Comparison of ENCODE assay signal across 1 cellular context in genomic region chr4:74157743-74158560, GRCh38.
A peak's percentile ranks its signal among the peaks of the same experiment; 100 is the strongest.
TF ChIP-seq lines count a peak whose summit lies in the region.

Gene MTHFD2L, plus strand, starts transcription at chr4:74158118. Its CDS starts 21 bp downstream, at chr4:74158139.

TF ChIP-seq in HepG2, 621 proteins besides CTCF, POLR2A, EP300 and RAD21 (continued from another document and continues in another):
- TF ChIP-seq DBP (CRISPR knock-in tag; IDR thresholded peaks at IDR 0.05; ENCODE audit: not compliant biosample characterization) (no peak), ZBTB8A (CRISPR knock-in tag; IDR thresholded peaks at IDR 0.05; ENCODE audit: borderline replicate concordance, low read depth) (no peak; the same call in 1 of the 2 replicates), PRDM15 (CRISPR knock-in tag; IDR thresholded peaks at IDR 0.05) (peak; percentile 95), ZNF503 (CRISPR knock-in tag; IDR thresholded peaks at IDR 0.05) (peak; percentile 37; the same call in 1 of the 2 replicates), RBM39 (IDR thresholded peaks at IDR 0.05; ENCODE audit: low read depth, low read length, poor library complexity, severe bottlenecking) (peak; percentile 97), MZF1 (CRISPR knock-in tag; IDR thresholded peaks at IDR 0.05; ENCODE audit: borderline replicate concordance) (no peak), NFYB (CRISPR knock-in tag; IDR thresholded peaks at IDR 0.05) (peak; percentile 45; the same call in 1 of the 2 replicates), RERE (CRISPR knock-in tag; IDR thresholded peaks at IDR 0.05; ENCODE audit: low read depth) (no peak), SMYD3 (CRISPR knock-in tag; IDR thresholded peaks at IDR 0.05) (peak; percentile 75), BRCA1 (CRISPR knock-in tag; IDR thresholded peaks at IDR 0.05) (no peak; the same call in none of the 2 replicates), THYN1 (CRISPR knock-in tag; IDR thresholded peaks at IDR 0.05; ENCODE audit: borderline replicate concordance, low read depth) (no peak), WIZ (CRISPR knock-in tag; IDR thresholded peaks at IDR 0.05) (no peak; the same call in 1 of the 2 replicates), TBP (CRISPR knock-in tag; IDR thresholded peaks at IDR 0.05) (no peak), ISL2 (CRISPR knock-in tag; IDR thresholded peaks at IDR 0.05) (peak; percentile 61; the same call in 1 of the 2 replicates), ZNF777 (CRISPR knock-in tag; IDR thresholded peaks at IDR 0.05) (no peak), ZNF597 (CRISPR knock-in tag; IDR thresholded peaks at IDR 0.05) (no peak), GFI1 (CRISPR knock-in tag; IDR thresholded peaks at IDR 0.05; ENCODE audit: borderline replicate concordance) (peak; percentile 64; the same call in 1 of the 2 replicates), HOXA9 (CRISPR knock-in tag; IDR thresholded peaks at IDR 0.05; ENCODE audit: borderline replicate concordance) (peak; percentile 45; the same call in 1 of the 2 replicates), NFE2 (CRISPR knock-in tag; IDR thresholded peaks at IDR 0.05) (no peak), FOSL1 (CRISPR knock-in tag; IDR thresholded peaks at IDR 0.05; ENCODE audit: borderline replicate concordance) (no peak), ZNF274 (CRISPR knock-in tag; IDR thresholded peaks at IDR 0.05) (peak; percentile 60; the same call in 1 of the 2 replicates), ZMYM2 (CRISPR knock-in tag; IDR thresholded peaks at IDR 0.05) (0 out of 2 replicates have a peak, but pooled peaks have one; percentile 47), HOMEZ (CRISPR knock-in tag; IDR thresholded peaks at IDR 0.05; ENCODE audit: low read depth) (no peak), ZMAT3 (CRISPR knock-in tag; conservative IDR thresholded peaks at IDR 0.05) (peak; percentile 93), RCOR2 (CRISPR knock-in tag; IDR thresholded peaks at IDR 0.05) (0 out of 2 replicates have a peak, but pooled peaks have one; percentile 41), ATF7 (IDR thresholded peaks at IDR 0.05) (no peak), ATF7 (CRISPR knock-in tag; IDR thresholded peaks at IDR 0.05) (no peak), ZSCAN20 (CRISPR knock-in tag; IDR thresholded peaks at IDR 0.05; ENCODE audit: borderline replicate concordance) (0 out of 2 replicates have a peak, but pooled peaks have one; percentile 50), ZNF275 (CRISPR knock-in tag; IDR thresholded peaks at IDR 0.05; ENCODE audit: borderline replicate concordance) (peak; percentile 78; the same call in 1 of the 2 replicates), ETV5 (CRISPR knock-in tag; IDR thresholded peaks at IDR 0.05; ENCODE audit: borderline replicate concordance) (peak; percentile 93), ZNF550 (CRISPR knock-in tag; IDR thresholded peaks at IDR 0.05; ENCODE audit: borderline replicate concordance) (0 out of 2 replicates have a peak, but pooled peaks have one; percentile 55), NFRKB (IDR thresholded peaks at IDR 0.05) (no peak), KLF9 (CRISPR knock-in tag; IDR thresholded peaks at IDR 0.05; ENCODE audit: low read depth) (no peak), ZNF512B (CRISPR knock-in tag; IDR thresholded peaks at IDR 0.05; ENCODE audit: borderline replicate concordance) (no peak), KDM3A (CRISPR knock-in tag; IDR thresholded peaks at IDR 0.05; ENCODE audit: low read depth) (peak; percentile 85), MTF2 (CRISPR knock-in tag; IDR thresholded peaks at IDR 0.05; ENCODE audit: borderline replicate concordance) (no peak; the same call in 1 of the 2 replicates), MYPOP (CRISPR knock-in tag; IDR thresholded peaks at IDR 0.05) (peak; percentile 82)
